ENCODE assay signal across 8 cellular contexts in the genomic region with DNA sequence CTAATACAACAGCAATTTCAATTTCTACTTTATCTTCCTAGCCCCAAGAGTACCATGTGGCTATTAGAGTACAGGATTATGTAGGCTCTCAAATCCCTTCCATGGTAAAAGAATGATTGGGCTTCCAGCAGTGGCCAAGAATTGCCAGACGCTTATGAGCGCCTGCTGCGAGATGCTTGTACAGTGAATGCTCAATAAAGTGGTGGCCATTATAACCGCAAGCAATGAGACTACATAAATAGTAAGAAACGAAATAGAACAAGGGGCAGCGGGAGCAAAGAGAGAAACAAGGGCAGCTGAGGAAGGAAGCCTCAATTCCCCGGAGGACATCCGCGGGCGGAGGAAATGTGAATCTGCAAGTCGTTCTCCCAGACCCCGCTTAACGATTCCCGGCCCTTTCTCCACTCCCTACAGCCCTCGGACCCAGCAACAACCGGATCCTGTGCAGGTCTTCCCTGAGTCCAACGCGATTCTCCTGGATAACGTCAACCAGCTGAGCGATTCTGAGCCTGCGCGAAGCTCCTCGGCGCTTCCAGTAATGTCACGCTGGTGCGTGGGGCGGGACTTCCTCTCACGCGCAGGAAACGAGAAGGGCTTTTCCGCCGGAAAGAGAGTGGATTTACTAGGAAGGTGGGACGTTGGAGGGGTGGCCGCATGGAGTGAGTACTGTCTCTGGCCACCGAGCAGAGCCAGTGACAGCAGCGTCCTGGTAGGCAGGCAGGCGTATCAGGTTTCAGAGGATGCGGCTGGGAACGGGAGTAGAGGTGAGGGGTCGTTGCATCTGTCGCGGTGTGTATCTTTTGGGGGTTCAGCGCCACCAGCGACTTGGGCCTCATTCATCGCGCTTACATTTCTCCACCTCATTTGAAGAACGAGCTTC. TPM values are rescaled to one million over a fixed set of nuclear protein-coding genes. Genes with fewer than 3 reads are reported as not detected.
DNase-seq lines count a peak whose midpoint lies in the region; ATAC-seq lines count a peak whose summit lies in the region.

No MANE protein-coding gene starts in this region.

- H3K36me3 Mint-ChIP-seq in effector memory CD8-positive, alpha-beta T cell (ENCODE audit: insufficient read depth): peaks cover 19% of the 10 kb centered on the region
- H3K36me3 Mint-ChIP-seq in memory B cell: peaks cover 21% of the 10 kb centered on the region

- H3K27ac Mint-ChIP-seq in effector memory CD8-positive, alpha-beta T cell: peak overlapping the region; percentile 91 to 96
- peak overlapping the region; percentile 93 for H3K27ac Mint-ChIP-seq in memory B cell

- no peaks in the 10 kb centered on the region for H3K9me3 Mint-ChIP-seq in effector memory CD8-positive, alpha-beta T cell
- no peaks in the 10 kb centered on the region for H3K9me3 Mint-ChIP-seq in memory B cell

- no peaks in the 10 kb centered on the region for H3K27me3 Mint-ChIP-seq in effector memory CD8-positive, alpha-beta T cell
- no peaks in the 10 kb centered on the region for H3K27me3 Mint-ChIP-seq in memory B cell

- H3K4me3 Mint-ChIP-seq in effector memory CD8-positive, alpha-beta T cell: peak overlapping the region; percentile 91 to 98
- H3K4me3 Mint-ChIP-seq in memory B cell: peak overlapping the region; percentile 99

- DNase-seq in COLO829 (ENCODE audit: low spot score) (peak; percentile 93), HT1080 (ENCODE audit: low read depth) (peak; percentile 94), NOMO-1 (lab: John Stamatoyannopoulos, UW; ENCODE audit: unreplicated experiment in 2 of 2) (peak; percentile 91 to 94), memory B cell (ENCODE audit: low spot score in 2 of 2) (peak; percentile 51 to 60)
- DNase-seq in activated CD8-positive, alpha-beta memory T cell treated with anti-CD3 and anti-CD28 coated beads for 48 hours (ENCODE audit: low read depth in 2 of 3, low spot score in 2 of 3): peak; percentile 60 to 69 (median 69)
- peak; percentile 62 to 70 (median 62) for DNase-seq in effector memory CD8-positive, alpha-beta T cell
- peak; percentile 77 for DNase-seq in stimulated activated CD8-positive, alpha-beta memory T cell treated with anti-CD3 and anti-CD28 coated beads, Interleukin-12 subunit alpha, Interleukin-12 subunit beta, amount 100 ng/mL, for 1 hour (ENCODE audit: low read depth)

- peaks cover 25 to 43% of the 10 kb centered on the region in 2 donors for H3K4me1 Mint-ChIP-seq in effector memory CD8-positive, alpha-beta T cell (ENCODE audit: low read depth in 2 of 2)
- peaks cover 26% of the 10 kb centered on the region for H3K4me1 Mint-ChIP-seq in memory B cell

- ATAC-seq in GM21360 (IDR thresholded peaks at IDR 0.05; ENCODE audit: unreplicated experiment) (peak; percentile 82), memory B cell (ENCODE audit: low read depth) (peak; percentile 93)
- peak; percentile 96 for ATAC-seq in effector memory CD8-positive, alpha-beta T cell (replicated peaks)

RNA-seq across cellular contexts. Expression of gene AP3B2, which starts 40.5 kb away (rescaled TPM):
- total RNA-seq in HT1080 (2014; rRNA removed; shearing (Covaris generic)): not detected in 2 replicates
- not detected in 2 replicates for polyA plus RNA-seq in HT1080 (2015; cell fraction: cytosol; rRNA removed)
- polyA plus RNA-seq in HT1080 (2015; cell fraction: nucleus; rRNA removed): not detected in 2 replicates

RNA-seq across cellular contexts. Expression of gene FSD2, which starts 55.7 kb away (rescaled TPM):
- total RNA-seq in HT1080 (2014; rRNA removed; shearing (Covaris generic)): not detected in 2 replicates
- not detected in 2 replicates for polyA plus RNA-seq in HT1080 (2015; cell fraction: cytosol; rRNA removed)
- not detected in 2 replicates for polyA plus RNA-seq in HT1080 (2015; cell fraction: nucleus; rRNA removed)

RNA-seq across cellular contexts. Expression of gene WHAMM, which starts 59.2 kb away (rescaled TPM):
- 2.9 and 3.6 TPM in 2 replicates for total RNA-seq in HT1080 (2014; rRNA removed; shearing (Covaris generic))
- 4.6 and 5.2 TPM in 2 replicates for polyA plus RNA-seq in HT1080 (2015; cell fraction: cytosol; rRNA removed)
- 4.6 and 5.8 TPM in 2 replicates for polyA plus RNA-seq in HT1080 (2015; cell fraction: nucleus; rRNA removed)

Comparison
In these comparisons a context has a peak if more than half of its experiments do, and no peak if none do; other contexts are left out.
1. Peak in every context shown above with its lines: DNase-seq and ATAC-seq.